Comparison of ENCODE assay signal across 26 cellular contexts in the genomic region with DNA sequence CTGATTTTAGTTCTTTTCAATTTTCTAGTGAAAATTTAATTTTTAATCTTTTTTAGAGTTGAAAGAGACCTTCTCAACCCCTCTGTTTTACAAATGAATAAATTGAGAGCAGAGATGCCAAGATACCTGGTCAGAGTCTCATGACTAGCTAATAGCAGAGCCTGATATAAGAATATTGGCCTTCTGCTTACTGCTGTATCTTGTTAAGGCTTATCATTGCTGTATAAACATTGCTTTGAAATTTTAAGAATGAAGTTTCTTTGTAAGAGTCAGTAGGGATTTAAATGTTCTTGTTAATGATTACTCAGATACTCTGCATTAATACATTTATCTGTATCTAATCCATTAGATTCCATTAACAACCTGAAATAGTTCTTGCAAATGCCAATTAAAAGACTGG.
"Had no signal": no experiment of that assay in that cellular context is flagged by ENCODE, and none has a peak within 500 bp of the region (broad histone marks: within the 10 kb centered on the region; RNA-seq: fewer than 3 reads in every experiment).

No MANE protein-coding gene starts in this region.

- H3K27ac ChIP-seq: coronary artery, dorsolateral prefrontal cortex, esophagus muscularis mucosa, foreskin keratinocyte, gastroesophageal sphincter, lower lobe of right lung had no signal

- H3K4me1 ChIP-seq: foreskin keratinocyte had no signal

- DNase-seq: dermis blood vessel endothelial cell; dorsolateral prefrontal cortex; effector CD4-positive, alpha-beta T cell; effector memory CD4-positive, alpha-beta T cell; foreskin keratinocyte; glutamatergic neuron; head of caudate nucleus; heart right ventricle; hypothalamus; immature natural killer cell; islet precursor cell; kidney; kidney glomerular epithelial cell; left colon; left ventricle myocardium superior; lower lobe of right lung; mesenchymal stem cell; mucosa of descending colon; naive B cell had no signal

- H3K36me3 ChIP-seq: esophagus muscularis mucosa, lower lobe of right lung had no signal

- H3K4me3 ChIP-seq: coronary artery, dorsolateral prefrontal cortex, esophagus muscularis mucosa, gastroesophageal sphincter, heart right ventricle, lower lobe of right lung, mucosa of descending colon had no signal

- FAIRE-seq: colon, endothelial cell of umbilical vein, frontal cortex, kidney had no signal

- H3K9me3 ChIP-seq: esophagus muscularis mucosa, gastroesophageal sphincter, heart right ventricle, lower lobe of right lung, mucosa of descending colon had no signal

- ATAC-seq: foreskin keratinocyte, gastroesophageal sphincter, heart right ventricle, left colon, left lobe of liver, left ventricle myocardium superior, lower lobe of right lung, mucosa of descending colon had no signal

- H3K27me3 ChIP-seq: dorsolateral prefrontal cortex, esophagus muscularis mucosa, foreskin keratinocyte, gastroesophageal sphincter, heart right ventricle had no signal
